In the genomic region with DNA sequence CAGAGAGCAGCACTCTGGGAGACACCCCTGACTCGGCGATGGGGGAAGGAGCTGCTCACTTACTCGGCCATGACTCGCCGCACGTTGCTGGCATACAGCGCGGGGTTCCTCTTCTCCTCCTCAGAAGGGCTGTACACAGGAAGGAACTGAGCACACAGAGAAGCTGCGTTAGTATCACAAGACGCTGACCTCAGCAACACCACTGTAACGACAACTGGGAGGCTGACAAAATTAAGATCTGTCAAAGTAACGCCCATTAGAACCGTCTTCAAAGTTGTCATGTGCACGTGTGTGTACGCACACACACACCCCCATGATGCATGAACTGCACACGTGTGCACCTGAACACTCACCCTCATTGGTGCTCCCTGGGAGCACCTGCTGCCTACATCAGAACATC, we compare ENCODE assay signal across 15 cellular contexts. TPM values are rescaled to one million over a fixed set of nuclear protein-coding genes. Genes with fewer than 3 reads are reported as not detected.
A peak's percentile ranks its signal among the peaks of the same experiment; 100 is the strongest.
DNase-seq lines count a peak whose midpoint lies in the region; ATAC-seq and TF ChIP-seq lines count a peak whose summit lies in the region.
"Had no signal": no experiment of that assay in that cellular context is flagged by ENCODE, and none has a peak within 500 bp of the region (broad histone marks: within the 10 kb centered on the region; RNA-seq: fewer than 3 reads in every experiment).

No MANE protein-coding gene starts in this region.

- H3K27ac Mint-ChIP-seq in natural killer cell = peak overlapping the region in 1 of 2 donors; percentile 26
- H3K27ac Mint-ChIP-seq in natural killer cell treated with Interleukin-12 subunit alpha and Interleukin-12 subunit beta and Interleukin-15 and Interleukin-18, amount 100 ng/mL, for 72 hours = no peak overlapping the region
- H3K27ac Mint-ChIP-seq: naive thymus-derived CD8-positive, alpha-beta T cell had no signal

- no peak overlapping the region for H3K4me2 ChIP-seq in mesenchymal stem cell (ENCODE audit: low read length, poor library complexity, severe bottlenecking)

- H3K9me3 Mint-ChIP-seq in natural killer cell = no peaks in the 10 kb centered on the region
- no peaks in the 10 kb centered on the region for H3K9me3 Mint-ChIP-seq in natural killer cell treated with Interleukin-12 subunit alpha and Interleukin-12 subunit beta and Interleukin-15 and Interleukin-18, amount 100 ng/mL, for 72 hours
- H3K9me3 Mint-ChIP-seq: naive thymus-derived CD8-positive, alpha-beta T cell had no signal

- H3K4me3 ChIP-seq in mesenchymal stem cell (ENCODE audit: insufficient read depth in 1 of 2, low read depth in 1 of 2, low read length in 2 of 2) = no peak overlapping the region
- H3K4me3 ChIP-seq in aorta (ENCODE audit: low read length in 2 of 2) = no peak overlapping the region
- H3K4me3 ChIP-seq: skin epidermis, thyroid gland had no signal

- H3K4ac ChIP-seq in mesenchymal stem cell (ENCODE audit: low read depth in 1 of 2, low read length in 2 of 2) = no peak overlapping the region

- H3K4me3 Mint-ChIP-seq in natural killer cell = no peak overlapping the region
- H3K4me3 Mint-ChIP-seq in natural killer cell treated with Interleukin-12 subunit alpha and Interleukin-12 subunit beta and Interleukin-15 and Interleukin-18, amount 100 ng/mL, for 72 hours = no peak overlapping the region
- H3K4me3 Mint-ChIP-seq: naive thymus-derived CD8-positive, alpha-beta T cell had no signal

- intact Hi-C loops in natural killer cell (cut with micrococcal nuclease) = no loop called here
- intact Hi-C loops in aorta (cut with DNase I) = loop anchor here (5.0 to 10.0 kb wide), 2 partner anchors 165 to 167 kb away; no protein-coding TSS in a partner anchor

- H3K36me3 ChIP-seq in mesenchymal stem cell (ENCODE audit: control insufficient read depth in 1 of 2, insufficient read depth in 2 of 2, low read depth in 1 of 2, low read length in 2 of 2) (peaks cover 83 to 87% of the 10 kb centered on the region in 2 experiments), aorta (ENCODE audit: control insufficient read depth in 1 of 2, insufficient read depth in 2 of 2, low read length in 1 of 2) (peaks cover 0 to 5% of the 10 kb centered on the region in 2 donors)

- H3K27me3 Mint-ChIP-seq in natural killer cell (ENCODE audit: low read depth in 2 of 2) = no peaks in the 10 kb centered on the region
- no peaks in the 10 kb centered on the region for H3K27me3 Mint-ChIP-seq in natural killer cell treated with Interleukin-12 subunit alpha and Interleukin-12 subunit beta and Interleukin-15 and Interleukin-18, amount 100 ng/mL, for 72 hours
- H3K27me3 Mint-ChIP-seq: naive thymus-derived CD8-positive, alpha-beta T cell had no signal

- H3K36me3 Mint-ChIP-seq in natural killer cell = no peaks in the 10 kb centered on the region
- H3K36me3 Mint-ChIP-seq in natural killer cell treated with Interleukin-12 subunit alpha and Interleukin-12 subunit beta and Interleukin-15 and Interleukin-18, amount 100 ng/mL, for 72 hours = no peaks in the 10 kb centered on the region

- no peak overlapping the region for H3K14ac ChIP-seq in mesenchymal stem cell (ENCODE audit: low read length in 2 of 2)

- no peak overlapping the region for H4K8ac ChIP-seq in mesenchymal stem cell (ENCODE audit: low read length)

- no peak overlapping the region for H2AFZ ChIP-seq in mesenchymal stem cell (ENCODE audit: low read depth, low read length)

- H2BK120ac ChIP-seq in mesenchymal stem cell (ENCODE audit: low read depth, low read length) = no peak overlapping the region

- H2BK5ac ChIP-seq in mesenchymal stem cell (ENCODE audit: low read depth, low read length, poor library complexity, severe bottlenecking) = no peak overlapping the region

- H3K9ac ChIP-seq in mesenchymal stem cell (ENCODE audit: low read length) = no peak overlapping the region

- no peak overlapping the region for H3K23ac ChIP-seq in mesenchymal stem cell (ENCODE audit: low read length in 2 of 2)

- DNase-seq in natural killer cell (no peak), globus pallidus (ENCODE audit: low spot score) (peak; percentile 68), mesenchymal stem cell (no peak), aorta (peak; percentile 79 to 93), HCEC 1CT (no peak)
- DNase-seq in natural killer cell treated with Interleukin-12 subunit alpha and Interleukin-12 subunit beta and Interleukin-15 and Interleukin-18, amount 100 ng/mL, for 72 hours (ENCODE audit: low spot score) = no peak
- DNase-seq: cortex of kidney, NCI-H187 had no signal

- peak overlapping the region; percentile 15 for H4K91ac ChIP-seq in mesenchymal stem cell (ENCODE audit: low read length)

- 87% methylated on average over 16 of the region's 16 CpGs for WGBS in mesenchymal stem cell
- 90 to 92% methylated on average over 16 of the region's 16 CpGs for WGBS in aorta, 2 donors

- H2BK12ac ChIP-seq in mesenchymal stem cell (ENCODE audit: low read length in 2 of 2) = no peak overlapping the region

- H2BK15ac ChIP-seq in mesenchymal stem cell (ENCODE audit: low read depth, poor library complexity, severe bottlenecking) = no peak overlapping the region

- peaks cover 6% of the 10 kb centered on the region for H3K79me1 ChIP-seq in mesenchymal stem cell (replicated peaks; ENCODE audit: low read length, poor library complexity, severe bottlenecking)

- H3K27me3 ChIP-seq in mesenchymal stem cell (ENCODE audit: control insufficient read depth in 1 of 2, insufficient read depth in 1 of 2, low read length in 2 of 2) = no peaks in the 10 kb centered on the region
- no peaks in the 10 kb centered on the region for H3K27me3 ChIP-seq in aorta (ENCODE audit: control insufficient read depth in 1 of 2, insufficient read depth in 2 of 2, low read length in 1 of 2)
- H3K27me3 ChIP-seq: thyroid gland had no signal

- H3K18ac ChIP-seq in mesenchymal stem cell (ENCODE audit: low read depth in 1 of 2, low read length in 2 of 2) = no peak overlapping the region

- no peak overlapping the region for H2AK5ac ChIP-seq in mesenchymal stem cell (ENCODE audit: low read length, severe bottlenecking)

- peaks cover 4% of the 10 kb centered on the region for H3K4me1 ChIP-seq in mesenchymal stem cell (ENCODE audit: control insufficient read depth, insufficient read depth, low read depth, low read length)
- H3K4me1 ChIP-seq in aorta (ENCODE audit: control insufficient read depth in 1 of 2, insufficient read depth in 2 of 2, low read length in 2 of 2) = no peaks in the 10 kb centered on the region

- peaks cover 12 to 27% of the 10 kb centered on the region in 2 donors for H3K4me1 Mint-ChIP-seq in natural killer cell
- peaks cover 6 to 19% of the 10 kb centered on the region in 2 donors for H3K4me1 Mint-ChIP-seq in natural killer cell treated with Interleukin-12 subunit alpha and Interleukin-12 subunit beta and Interleukin-15 and Interleukin-18, amount 100 ng/mL, for 72 hours (ENCODE audit: low read depth in 2 of 2)

- peak; percentile 22 to 55 (median 32) for ATAC-seq in natural killer cell
- ATAC-seq in natural killer cell treated with Interleukin-12 subunit alpha and Interleukin-12 subunit beta and Interleukin-15 and Interleukin-18, amount 100 ng/mL, for 72 hours = no peak
- ATAC-seq in aorta (ENCODE audit: low FRiP score) = peak; percentile 47
- ATAC-seq in activated CD4-positive, CD25-positive, alpha-beta regulatory T cell treated with anti-CD3 and anti-CD28 coated beads, Interleukin-2, amount 50 U/mL, for 24 hours = no peak
- ATAC-seq in GM21825 (IDR thresholded peaks at IDR 0.05; ENCODE audit: unreplicated experiment) = no peak
- ATAC-seq: naive thymus-derived CD8-positive, alpha-beta T cell had no signal

- no peaks in the 10 kb centered on the region for H3K9me3 ChIP-seq in mesenchymal stem cell (ENCODE audit: control insufficient read depth, low read length)
- no peaks in the 10 kb centered on the region for H3K9me3 ChIP-seq in aorta (ENCODE audit: control insufficient read depth, low read length)
- H3K9me3 ChIP-seq: thyroid gland had no signal

- H3K27ac ChIP-seq in mesenchymal stem cell (ENCODE audit: low read length, poor library complexity, severe bottlenecking) (no peak overlapping the region), aorta (ENCODE audit: low read depth in 1 of 2, low read length in 2 of 2) (no peak overlapping the region)
- H3K27ac ChIP-seq: thyroid gland, VCaP had no signal

- no peak for TF ChIP-seq CTCF in natural killer cell (IDR thresholded peaks at IDR 0.05)

RNA-seq across cellular contexts. Expression of a gene that starts 32.1 kb away (rescaled TPM):
- total RNA-seq in natural killer cell (not detected), aorta (under 1 TPM; 0.23 to 0.30 TPM)
- not detected for total RNA-seq in natural killer cell treated with Interleukin-12 subunit alpha and Interleukin-12 subunit beta and Interleukin-15 and Interleukin-18, amount 100 ng/mL, for 72 hours
- not detected for polyA plus RNA-seq in mesenchymal stem cell (2013, experiment 1 of 2)
- polyA plus RNA-seq in mesenchymal stem cell (2013, experiment 2 of 2) = not detected
- under 1 TPM in 1 of 2 donors, not detected in 1; 0.56 TPM for polyA plus RNA-seq in aorta
- total RNA-seq: fibroblast of lung had no signal
- polyA plus RNA-seq: fibroblast of lung had no signal

RNA-seq across cellular contexts. Expression of a gene that starts 46.4 kb away (rescaled TPM):
- total RNA-seq in natural killer cell (100 to 1,000 TPM; 196 to 302 (median 252) TPM), aorta (10 to 100 TPM; 38.7 to 68.7 TPM)
- total RNA-seq in natural killer cell treated with Interleukin-12 subunit alpha and Interleukin-12 subunit beta and Interleukin-15 and Interleukin-18, amount 100 ng/mL, for 72 hours = 100 to 1,000 TPM in 1 of 2 donors, 10 to 100 TPM in 1; 90.0 to 179 TPM
- 32.9 TPM for polyA plus RNA-seq in mesenchymal stem cell (2013, experiment 1 of 2)
- polyA plus RNA-seq in mesenchymal stem cell (2013, experiment 2 of 2) = 33.5 TPM
- 10 to 100 TPM in 1 of 2 donors, 1 to 10 TPM in 1; 6.4 to 34.2 TPM for polyA plus RNA-seq in aorta

Comparison
In these comparisons a context has a peak if more than half of its experiments do, and no peak if none do; other contexts are left out.
1. ATAC-seq: peak in natural killer cell (3 of 3) and aorta (single experiment); none in natural killer cell treated with Interleukin-12 subunit alpha and Interleukin-12 subunit beta and Interleukin-15 and Interleukin-18, amount 100 ng/mL, for 72 hours (0 of 2), activated CD4-positive, CD25-positive, alpha-beta regulatory T cell treated with anti-CD3 and anti-CD28 coated beads, Interleukin-2, amount 50 U/mL, for 24 hours (0 of 2) and GM21825 (single experiment).
2. DNase-seq: peak in globus pallidus (single experiment) and aorta (2 of 2); none in natural killer cell (single experiment), natural killer cell treated with Interleukin-12 subunit alpha and Interleukin-12 subunit beta and Interleukin-15 and Interleukin-18, amount 100 ng/mL, for 72 hours (single experiment), mesenchymal stem cell (single experiment) and HCEC 1CT (single experiment).